ENCODE assay signal across 25 cellular contexts in genomic region chr1:37071829-37072228, GRCh38. TPM values are rescaled to one million over a fixed set of nuclear protein-coding genes. Genes with fewer than 3 reads are reported as not detected.
DNase-seq lines count a peak whose midpoint lies in the region; ATAC-seq and TF ChIP-seq lines count a peak whose summit lies in the region.
"Had no signal": no experiment of that assay in that cellular context is flagged by ENCODE, and none has a peak within 500 bp of the region (broad histone marks: within the 10 kb centered on the region; RNA-seq: fewer than 3 reads in every experiment).

No MANE protein-coding gene starts in this region.

- no peaks in the 10 kb centered on the region for H3K36me3 Mint-ChIP-seq in activated CD8-positive, alpha-beta memory T cell treated with anti-CD3 and anti-CD28 coated beads, Interleukin-2, amount 10 ng/mL, durations not matched to agents 7 days and 5 days
- H3K36me3 Mint-ChIP-seq in activated T-helper 17 cell treated with anti-CD3 and anti-CD28 coated beads, Interleukin-2, amount 50 U/mL, for 72 hours (ENCODE audit: low read depth), result no peaks in the 10 kb centered on the region
- H3K36me3 Mint-ChIP-seq: CD4-positive, CD25-positive, alpha-beta regulatory T cell had no signal

- TF ChIP-seq CTCF in dorsolateral prefrontal cortex (IDR thresholded peaks at IDR 0.05 in 54 of 56, conservative IDR thresholded peaks at IDR 0.05 in 2 of 56; ENCODE audit: low read depth in 1 of 56, partially characterized antibody in 56 of 56) (no peak), spleen (IDR thresholded peaks at IDR 0.05 in 8 of 11, conservative IDR thresholded peaks at IDR 0.05 in 3 of 11) (no peak)

- no peaks in the 10 kb centered on the region for H3K4me1 Mint-ChIP-seq in activated CD8-positive, alpha-beta memory T cell treated with anti-CD3 and anti-CD28 coated beads, Interleukin-2, amount 10 ng/mL, durations not matched to agents 7 days and 5 days
- H3K4me1 Mint-ChIP-seq in activated T-helper 17 cell treated with anti-CD3 and anti-CD28 coated beads, Interleukin-2, amount 50 U/mL, for 72 hours, result no peaks in the 10 kb centered on the region
- H3K4me1 Mint-ChIP-seq: B cell; CD4-positive, CD25-positive, alpha-beta regulatory T cell had no signal

- no peaks in the 10 kb centered on the region for H3K4me1 ChIP-seq in spleen
- H3K4me1 ChIP-seq: HAP-1 had no signal

- no peaks in the 10 kb centered on the region for H3K36me3 ChIP-seq in spleen
- H3K36me3 ChIP-seq: HAP-1, MG63 had no signal

- H3K9me3 Mint-ChIP-seq in activated CD8-positive, alpha-beta memory T cell treated with anti-CD3 and anti-CD28 coated beads, Interleukin-2, amount 10 ng/mL, durations not matched to agents 7 days and 5 days (ENCODE audit: low read depth), result no peaks in the 10 kb centered on the region
- no peaks in the 10 kb centered on the region for H3K9me3 Mint-ChIP-seq in activated T-helper 17 cell treated with anti-CD3 and anti-CD28 coated beads, Interleukin-2, amount 50 U/mL, for 72 hours
- H3K9me3 Mint-ChIP-seq: CD4-positive, CD25-positive, alpha-beta regulatory T cell; IgD-negative memory B cell had no signal

- no peak overlapping the region for H3K4me3 ChIP-seq in dorsolateral prefrontal cortex
- no peak overlapping the region for H3K4me3 ChIP-seq in spleen
- H3K4me3 ChIP-seq: HAP-1, MG63 had no signal

- intact Hi-C loops in Right ventricle myocardium inferior (cut with DNase I), result no loop called here
- intact Hi-C loops in cardiac septum (cut with DNase I), result no loop called here
- intact Hi-C loops in dorsolateral prefrontal cortex (cut with DNase I), result no loop called here
- intact Hi-C loops in spleen (cut with DNase I; ENCODE audit: low total_unique reads), result no loop called here

- ATAC-seq in Right ventricle myocardium inferior, result peak; percentile 76
- ATAC-seq in activated CD8-positive, alpha-beta memory T cell treated with anti-CD3 and anti-CD28 coated beads, Interleukin-2, amount 10 ng/mL, durations not matched to agents 7 days and 5 days, result no peak
- no peak for ATAC-seq in activated T-helper 17 cell treated with anti-CD3 and anti-CD28 coated beads, Interleukin-2, amount 50 U/mL, for 72 hours (replicated peaks)

- H3K27me3 ChIP-seq in dorsolateral prefrontal cortex (peaks cover 0 to 17% (median 0%) of the 10 kb centered on the region in 45 donors), spleen (replicated peaks in 1 of 7) (peaks cover 0 to 50% (median 0%) of the 10 kb centered on the region in 7 donors)
- H3K27me3 ChIP-seq: MG63 had no signal

- DNase-seq in Right ventricle myocardium inferior (ENCODE audit: missing footprints), result no peak
- DNase-seq in cardiac septum (ENCODE audit: low spot score), result no peak
- peak in 7 of 10 donors; percentile 35 to 74 (median 61) for DNase-seq in dorsolateral prefrontal cortex
- DNase-seq in left kidney (ENCODE audit: low read depth, low spot score), result peak; percentile 27
- DNase-seq in spleen, result peak; percentile 21
- DNase-seq in activated CD8-positive, alpha-beta memory T cell treated with anti-CD3 and anti-CD28 coated beads, Interleukin-2, amount 10 ng/mL, durations not matched to agents 7 days and 5 days, result no peak
- no peak for DNase-seq in NCI-H146 (lab: John Stamatoyannopoulos, UW)
- DNase-seq: 8988T; Calu3; CD4-positive, CD25-positive, alpha-beta regulatory T cell; GF-D8; Kasumi-1; MG63; NCI-H1092; NCI-H1436 treated with DMSO at 0.1 percent for 48 hours; NCI-H2081 treated with DMSO at 0.1 percent for 48 hours; NCI-H446 treated with DMSO at 0.1 percent for 48 hours; NCI-H69; NK-92 treated with Interleukin-12 subunit alpha and Interleukin-12 subunit beta, amount 100 ng/mL, for 24 hours had no signal

- H3K27ac ChIP-seq in dorsolateral prefrontal cortex, result peak overlapping the region in 9 of 59 donors; percentile 0 to 70 (median 22)
- no peak overlapping the region for H3K27ac ChIP-seq in spleen

- WGBS in spleen, 5 donors, result 69 to 77% (median 71%) methylated on average over 5 to 7 of the region's 7 CpGs

- H3K4me3 Mint-ChIP-seq in activated CD8-positive, alpha-beta memory T cell treated with anti-CD3 and anti-CD28 coated beads, Interleukin-2, amount 10 ng/mL, durations not matched to agents 7 days and 5 days, result no peak overlapping the region
- no peak overlapping the region for H3K4me3 Mint-ChIP-seq in activated T-helper 17 cell treated with anti-CD3 and anti-CD28 coated beads, Interleukin-2, amount 50 U/mL, for 72 hours
- H3K4me3 Mint-ChIP-seq: B cell; CD4-positive, CD25-positive, alpha-beta regulatory T cell; IgD-negative memory B cell had no signal

- no peak overlapping the region for H3K27ac Mint-ChIP-seq in activated CD8-positive, alpha-beta memory T cell treated with anti-CD3 and anti-CD28 coated beads, Interleukin-2, amount 10 ng/mL, durations not matched to agents 7 days and 5 days
- H3K27ac Mint-ChIP-seq in activated T-helper 17 cell treated with anti-CD3 and anti-CD28 coated beads, Interleukin-2, amount 50 U/mL, for 72 hours, result no peak overlapping the region
- H3K27ac Mint-ChIP-seq: B cell; CD4-positive, CD25-positive, alpha-beta regulatory T cell; IgD-negative memory B cell had no signal

- H3K9me3 ChIP-seq in spleen, result no peaks in the 10 kb centered on the region
- H3K9me3 ChIP-seq: HAP-1, MG63 had no signal

- CTCF ChIA-PET in activated CD8-positive, alpha-beta memory T cell treated with anti-CD3 and anti-CD28 coated beads, Interleukin-2, amount 10 ng/mL, durations not matched to agents 7 days and 5 days (lab: Charles Lee), result interaction anchor here (1.1 kb wide), 1 partner anchor 15 kb away, joined by 3 read pairs; no protein-coding TSS in a partner anchor

- H3K27me3 Mint-ChIP-seq in activated CD8-positive, alpha-beta memory T cell treated with anti-CD3 and anti-CD28 coated beads, Interleukin-2, amount 10 ng/mL, durations not matched to agents 7 days and 5 days, result peaks cover 15% of the 10 kb centered on the region
- peaks cover 27% of the 10 kb centered on the region for H3K27me3 Mint-ChIP-seq in activated T-helper 17 cell treated with anti-CD3 and anti-CD28 coated beads, Interleukin-2, amount 50 U/mL, for 72 hours

- TF ChIP-seq POLR2A in spleen (IDR thresholded peaks at IDR 0.05), result no peak

RNA-seq across cellular contexts. Expression of gene GRIK3, which starts 37.5 kb away (rescaled TPM):
- total RNA-seq in Right ventricle myocardium inferior, result 0.65 TPM
- total RNA-seq in cardiac septum, result 0.08 TPM
- 10 to 100 TPM; 13.4 to 44.7 (median 29.5) TPM for total RNA-seq in dorsolateral prefrontal cortex
- under 1 TPM; 0.09 to 0.57 (median 0.20) TPM for total RNA-seq in spleen
- polyA plus RNA-seq in spleen, result under 1 TPM; 0.09 to 0.74 (median 0.11) TPM
- total RNA-seq in activated CD8-positive, alpha-beta memory T cell treated with anti-CD3 and anti-CD28 coated beads, Interleukin-2, amount 10 ng/mL, durations not matched to agents 7 days and 5 days, result not detected
- total RNA-seq in activated T-helper 17 cell treated with anti-CD3 and anti-CD28 coated beads, Interleukin-2, amount 50 U/mL, for 72 hours, result not detected
- total RNA-seq: Calu3; CD4-positive, CD25-positive, alpha-beta regulatory T cell; RPMI7951 had no signal
- polyA plus RNA-seq: AG04450; CD4-positive, CD25-positive, alpha-beta regulatory T cell had no signal

Comparison
In these comparisons a context has a peak if more than half of its experiments do, and no peak if none do; other contexts are left out.
1. DNase-seq: peak in dorsolateral prefrontal cortex (7 of 10), left kidney (single experiment) and spleen (single experiment); none in Right ventricle myocardium inferior (single experiment), cardiac septum (single experiment), activated CD8-positive, alpha-beta memory T cell treated with anti-CD3 and anti-CD28 coated beads, Interleukin-2, amount 10 ng/mL, durations not matched to agents 7 days and 5 days (single experiment) and NCI-H146 (single experiment).